In the genomic region with DNA sequence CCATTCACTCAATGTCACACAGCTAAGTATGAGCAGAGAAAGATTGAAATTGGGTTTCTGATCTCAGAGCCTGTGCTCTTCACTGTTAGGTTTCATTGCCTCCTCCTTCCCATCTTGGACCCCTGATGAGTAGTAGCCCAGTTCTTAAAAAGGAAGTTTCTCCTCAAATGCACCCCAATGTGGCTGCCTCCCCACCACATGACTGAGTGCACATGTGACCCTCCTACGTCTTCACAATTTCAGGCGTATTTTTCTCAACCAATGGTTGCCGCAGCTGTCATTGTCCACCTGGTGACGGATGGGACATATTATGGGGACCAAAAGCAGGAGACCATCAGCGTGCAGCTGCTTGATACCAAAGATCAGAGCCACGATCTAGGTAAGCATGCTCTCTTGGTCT, we compare ENCODE assay signal across 1 cellular context.
TF ChIP-seq lines count a peak whose summit lies in the region.

No MANE protein-coding gene starts in this region.

TF ChIP-seq in K562, 482 proteins besides CTCF, POLR2A, EP300 and RAD21 (continued from another document):
- TF ChIP-seq, protein P1, sequence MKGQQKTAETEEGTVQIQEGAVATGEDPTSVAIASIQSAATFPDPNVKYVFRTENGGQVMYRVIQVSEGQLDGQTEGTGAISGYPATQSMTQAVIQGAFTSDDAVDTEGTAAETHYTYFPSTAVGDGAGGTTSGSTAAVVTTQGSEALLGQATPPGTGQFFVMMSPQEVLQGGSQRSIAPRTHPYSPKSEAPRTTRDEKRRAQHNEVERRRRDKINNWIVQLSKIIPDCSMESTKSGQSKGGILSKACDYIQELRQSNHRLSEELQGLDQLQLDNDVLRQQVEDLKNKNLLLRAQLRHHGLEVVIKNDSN (CRISPR knock-in tag; IDR thresholded peaks at IDR 0.05): peak; percentile 84
- TF ChIP-seq MBD2 (IDR thresholded peaks at IDR 0.05; ENCODE audit: borderline replicate concordance, low read depth): no peak
